ENCODE assay signal across 8 cellular contexts in genomic region chr17:4968916-4969550, GRCh38. TPM values are rescaled to one million over a fixed set of nuclear protein-coding genes. Genes with fewer than 3 reads are reported as not detected.
DNase-seq lines count a peak whose midpoint lies in the region; ATAC-seq and TF ChIP-seq lines count a peak whose summit lies in the region.

No MANE protein-coding gene starts in this region.

- H3K4me1 ChIP-seq in PC-9 (replicated peaks; ENCODE audit: insufficient read depth) (peaks cover 25% of the 10 kb centered on the region), neutrophil (ENCODE audit: control insufficient read depth in 1 of 2, insufficient read depth in 1 of 2, low read depth in 1 of 2, low read length in 1 of 2) (peaks cover 51 to 52% of the 10 kb centered on the region in 2 experiments)

- intact Hi-C loops in PC-9 (cut with micrococcal nuclease; ENCODE audit: unreplicated experiment): no loop called here

- TF ChIP-seq CTCF in PC-9 (conservative IDR thresholded peaks at IDR 0.05): no peak
- no peak for TF ChIP-seq CTCF in neutrophil (IDR thresholded peaks at IDR 0.05)

- H3K27me3 ChIP-seq in PC-9 (ENCODE audit: insufficient read depth, low read depth) (no peaks in the 10 kb centered on the region), neutrophil (no peaks in the 10 kb centered on the region)

- peak overlapping the region; percentile 95 for H3K27ac ChIP-seq in PC-9
- peak overlapping the region; percentile 98 for H3K27ac ChIP-seq in neutrophil

- BruUV-seq in PC-9 (replicated peaks; lab: Mats Ljungman, UMichigan): no TSS peak

- CTCF ChIA-PET in PC-9 (lab: Charles Lee): interaction anchor here (0.5 to 2.0 kb wide), 2 partner anchors 18 to 90 kb away, joined by 3 to 10 read pairs; partner anchors contain the start of gene CAMTA2

- H3K9me2 ChIP-seq in PC-9 (ENCODE audit: insufficient read depth): no peaks in the 10 kb centered on the region

- DNase-seq in NCI-H1417 (lab: John Stamatoyannopoulos, UW): peak in 2 of 3 experiments; percentile 32 to 42
- no peak for DNase-seq in NCI-H1417 treated with DMSO at 0.1 percent for 48 hours (lab: John Stamatoyannopoulos, UW)
- peak; percentile 47 to 86 for DNase-seq in PC-9
- peak; percentile 74 for DNase-seq in ecto neural progenitor cell (ENCODE audit: low spot score)
- DNase-seq in KBM-7: no peak

- H3K4me2 ChIP-seq in PC-9: peak overlapping the region; percentile 87

- peaks cover 50% of the 10 kb centered on the region for H3K79me2 ChIP-seq in PC-9 (ENCODE audit: low read depth)

- no peaks in the 10 kb centered on the region for H4K20me1 ChIP-seq in PC-9 (ENCODE audit: insufficient read depth)

- H2AFZ ChIP-seq in PC-9: peak overlapping the region; percentile 66

- H3K9me3 ChIP-seq in PC-9 (ENCODE audit: insufficient read depth, low read depth): no peaks in the 10 kb centered on the region
- no peaks in the 10 kb centered on the region for H3K9me3 ChIP-seq in neutrophil

- POLR2A ChIA-PET in PC-9 (lab: Charles Lee; ENCODE audit: unreplicated experiment): interaction anchor here (0.6 to 2.2 kb wide), 5 partner anchors 18 to 501 kb away, joined by 3 to 42 read pairs (median 4); partner anchors contain the start of genes CAMTA2 and PFN1

- in situ Hi-C loops in KBM-7 (cut with MboI; ENCODE audit: low pct_unique_long_range_greater_than_20kb, low sequenced_read_pairs): no loop called here

- H3K4me3 ChIP-seq in PC-9: peak overlapping the region; percentile 72
- peak overlapping the region; percentile 61 to 100 for H3K4me3 ChIP-seq in neutrophil (ENCODE audit: low read depth in 1 of 2, low read length in 1 of 2)

- H3K36me3 ChIP-seq in PC-9 (ENCODE audit: low read depth) (no peaks in the 10 kb centered on the region; the same call in 1 of the 2 replicates), neutrophil (peaks cover 54% of the 10 kb centered on the region)

- peaks cover 48% of the 10 kb centered on the region for H3F3A ChIP-seq in PC-9 (ENCODE audit: insufficient read depth, low read depth)

- ATAC-seq in GM21528 (IDR thresholded peaks at IDR 0.05; ENCODE audit: low FRiP score, unreplicated experiment) (no peak), GM19035 (IDR thresholded peaks at IDR 0.05; ENCODE audit: unreplicated experiment) (no peak)

RNA-seq across cellular contexts. Expression of gene SPAG7, which starts 1.4 kb away (rescaled TPM):
- 40.3 and 40.4 TPM in 2 replicates for total RNA-seq in PC-9 (2021)

RNA-seq across cellular contexts. Expression of gene ENO3, which starts 18.1 kb away (rescaled TPM):
- total RNA-seq in PC-9 (2021): 29.0 and 37.2 TPM in 2 replicates

RNA-seq across cellular contexts. Expression of gene CAMTA2, which starts 18.4 kb away (rescaled TPM):
- total RNA-seq in PC-9 (2021): 49.2 and 51.1 TPM in 2 replicates

RNA-seq across cellular contexts. Expression of gene PFN1, which starts 20.7 kb away (rescaled TPM):
- total RNA-seq in PC-9 (2021): 1,101 and 1,459 TPM in 2 replicates

RNA-seq across cellular contexts. Expression of gene INCA1, which starts 28.3 kb away (rescaled TPM):
- 2.9 and 3.7 TPM in 2 replicates for total RNA-seq in PC-9 (2021)

Comparison
In these comparisons a context has a peak if more than half of its experiments do, and no peak if none do; other contexts are left out.
1. DNase-seq: peak in NCI-H1417 (2 of 3), PC-9 (2 of 2) and ecto neural progenitor cell (single experiment); none in NCI-H1417 treated with DMSO at 0.1 percent for 48 hours (single experiment) and KBM-7 (single experiment).